In the genomic region with DNA sequence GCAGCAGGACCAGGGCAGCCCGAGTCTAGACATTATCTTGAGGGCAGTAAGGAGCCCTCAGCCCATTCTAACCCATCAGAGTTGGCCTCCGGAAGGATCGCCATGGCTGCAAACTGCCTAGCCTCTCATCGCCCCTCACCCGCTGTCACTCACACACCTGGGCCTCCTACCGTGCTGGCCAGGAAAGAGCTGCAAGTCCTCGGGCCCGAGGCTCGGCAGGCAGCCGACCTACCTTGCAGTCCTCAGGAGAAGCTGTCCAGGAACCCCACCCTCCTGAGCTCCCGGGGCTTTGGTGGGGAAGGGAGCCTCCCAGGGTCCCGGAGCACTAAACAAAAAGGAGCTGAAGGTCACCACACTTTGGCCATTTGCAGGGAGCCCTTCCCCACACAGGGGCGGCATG, we compare ENCODE assay signal across 20 cellular contexts. TPM values are rescaled to one million over a fixed set of nuclear protein-coding genes. Genes with fewer than 3 reads are reported as not detected.
"Had no signal": no experiment of that assay in that cellular context is flagged by ENCODE, and none has a peak within 500 bp of the region (broad histone marks: within the 10 kb centered on the region; RNA-seq: fewer than 3 reads in every experiment).

No MANE protein-coding gene starts in this region.

- H3K9me3 ChIP-seq: ascending aorta, gastroesophageal sphincter, pancreas, psoas muscle, stomach, thyroid gland had no signal

- H3K4me1 ChIP-seq: ascending aorta, gastroesophageal sphincter, pancreas, stomach, thyroid gland had no signal

- H3K79me2 ChIP-seq: hepatocyte had no signal

- H2AFZ ChIP-seq: hepatocyte had no signal

- H3K27ac Mint-ChIP-seq: activated naive CD8-positive, alpha-beta T cell treated with anti-CD3 and anti-CD28 coated beads, Interleukin-2, amount 10 ng/mL, durations not matched to agents 7 days and 5 days; brain; effector memory CD8-positive, alpha-beta T cell; nephron; stimulated activated naive B cell treated with anti-CD40 and anti-IgM and Interleukin-4, amounts not matched to agents 10 μg/mL and 1 μg/mL and 100 μg/mL, for 72 hours had no signal

- ATAC-seq: gastroesophageal sphincter had no signal

- H3K36me3 ChIP-seq: ascending aorta, cardiac muscle cell, gastroesophageal sphincter, pancreas, stomach, thyroid gland had no signal

- DNase-seq: cortex of kidney; left cardiac atrium; mammary epithelial cell; nucleus accumbens; stimulated activated naive B cell treated with anti-CD40 and anti-IgM and Interleukin-4, amounts not matched to agents 10 μg/mL and 1 μg/mL and 100 μg/mL, for 72 hours had no signal

- H3K4me3 Mint-ChIP-seq: activated naive CD8-positive, alpha-beta T cell treated with anti-CD3 and anti-CD28 coated beads, Interleukin-2, amount 10 ng/mL, durations not matched to agents 7 days and 5 days; brain; effector memory CD8-positive, alpha-beta T cell; nephron; stimulated activated naive B cell treated with anti-CD40 and anti-IgM and Interleukin-4, amounts not matched to agents 10 μg/mL and 1 μg/mL and 100 μg/mL, for 72 hours had no signal

- H3K27ac ChIP-seq: ascending aorta, cardiac muscle cell, gastroesophageal sphincter, hepatocyte, pancreas, psoas muscle, stomach, thyroid gland had no signal

- H3K4me2 ChIP-seq: hepatocyte, smooth muscle cell had no signal

- FAIRE-seq: endothelial cell of umbilical vein, keratinocyte, pancreas had no signal

- H3K9me3 Mint-ChIP-seq: activated naive CD8-positive, alpha-beta T cell treated with anti-CD3 and anti-CD28 coated beads, Interleukin-2, amount 10 ng/mL, durations not matched to agents 7 days and 5 days; effector memory CD8-positive, alpha-beta T cell; nephron; stimulated activated naive B cell treated with anti-CD40 and anti-IgM and Interleukin-4, amounts not matched to agents 10 μg/mL and 1 μg/mL and 100 μg/mL, for 72 hours had no signal

- H3K4me3 ChIP-seq: ascending aorta, cardiac muscle cell, gastroesophageal sphincter, hepatocyte, pancreas, psoas muscle, smooth muscle cell, stomach, thyroid gland had no signal

- H3K36me3 Mint-ChIP-seq: activated naive CD8-positive, alpha-beta T cell treated with anti-CD3 and anti-CD28 coated beads, Interleukin-2, amount 10 ng/mL, durations not matched to agents 7 days and 5 days; brain; stimulated activated naive B cell treated with anti-CD40 and anti-IgM and Interleukin-4, amounts not matched to agents 10 μg/mL and 1 μg/mL and 100 μg/mL, for 72 hours had no signal

- H3K27me3 ChIP-seq: ascending aorta, hepatocyte, thyroid gland had no signal

RNA-seq across cellular contexts. Expression of gene CCNE1, which starts 46.8 kb away (rescaled TPM):
- total RNA-seq: ascending aorta had no signal
